Comparison of ENCODE assay signal across 21 cellular contexts in the genomic region with DNA sequence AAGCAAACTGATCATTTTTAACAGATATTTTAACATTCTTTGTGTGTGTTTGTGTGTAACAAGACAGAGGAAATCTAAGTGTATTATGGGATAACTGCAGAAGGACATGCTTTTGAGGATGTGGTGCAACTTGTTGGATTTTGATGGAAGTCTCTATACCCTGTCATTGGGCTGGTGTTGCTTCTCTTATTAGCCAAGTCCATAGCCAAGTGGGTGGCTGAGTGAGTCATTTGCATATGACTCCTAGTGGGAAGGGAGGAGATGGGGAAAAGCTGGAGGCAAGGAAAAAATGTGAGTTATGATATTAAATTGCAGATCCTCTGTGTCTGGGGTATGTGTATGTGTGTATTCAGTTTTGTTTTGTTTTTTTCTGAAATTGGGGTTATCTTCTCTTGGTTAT.
"Had no signal": no experiment of that assay in that cellular context is flagged by ENCODE, and none has a peak within 500 bp of the region (broad histone marks: within the 10 kb centered on the region; RNA-seq: fewer than 3 reads in every experiment).

No MANE protein-coding gene starts in this region.

- H3K36me3 ChIP-seq: ascending aorta, cardiac muscle cell had no signal

- H3K27ac ChIP-seq: ascending aorta, body of pancreas, cardiac muscle cell had no signal

- H3K27me3 ChIP-seq: ascending aorta, body of pancreas, cardiac muscle cell had no signal

- H3K9me3 ChIP-seq: ascending aorta, body of pancreas had no signal

- H3K4me1 ChIP-seq: ascending aorta, body of pancreas had no signal

- DNase-seq: activated CD4-positive, alpha-beta T cell treated with anti-CD3 and anti-CD28 coated beads for 4 hours; activated CD4-positive, alpha-beta T cell treated with anti-CD3 and anti-CD28 coated beads, Interleukin-2, amount 50 U/mL, for 4 hours; activated CD8-positive, alpha-beta memory T cell treated with anti-CD3 and anti-CD28 coated beads, Interleukin-2, amount 50 U/mL, for 48 hours; activated CD8-positive, alpha-beta T cell treated with anti-CD3 and anti-CD28 coated beads, Interleukin-2, amount 10 ng/mL, durations not matched to agents 7 days and 5 days; activated naive CD4-positive, alpha-beta T cell treated with anti-CD3 and anti-CD28 coated beads, Interleukin-2, amount 50 U/mL, for 16 hours; activated naive CD8-positive, alpha-beta T cell treated with anti-CD3 and anti-CD28 coated beads, Interleukin-2, amount 10 ng/mL, durations not matched to agents 7 days and 5 days; activated T-cell treated with anti-CD3 and anti-CD28 coated beads, Interleukin-2, amount 50 U/mL, for 1 hour; body of pancreas; Karpas-422; NCI-H1048; NCI-H146; NCI-H1930; NCI-H2171; NCI-H2227 treated with DMSO at 0.1 percent for 48 hours; NCI-H446 treated with DMSO at 0.1 percent for 48 hours; NCI-H526; NCI-H82; OCI-M1; SHP77 had no signal

- H3K4me3 ChIP-seq: ascending aorta, body of pancreas, cardiac muscle cell had no signal
